ENCODE assay signal across 25 cellular contexts in the genomic region with DNA sequence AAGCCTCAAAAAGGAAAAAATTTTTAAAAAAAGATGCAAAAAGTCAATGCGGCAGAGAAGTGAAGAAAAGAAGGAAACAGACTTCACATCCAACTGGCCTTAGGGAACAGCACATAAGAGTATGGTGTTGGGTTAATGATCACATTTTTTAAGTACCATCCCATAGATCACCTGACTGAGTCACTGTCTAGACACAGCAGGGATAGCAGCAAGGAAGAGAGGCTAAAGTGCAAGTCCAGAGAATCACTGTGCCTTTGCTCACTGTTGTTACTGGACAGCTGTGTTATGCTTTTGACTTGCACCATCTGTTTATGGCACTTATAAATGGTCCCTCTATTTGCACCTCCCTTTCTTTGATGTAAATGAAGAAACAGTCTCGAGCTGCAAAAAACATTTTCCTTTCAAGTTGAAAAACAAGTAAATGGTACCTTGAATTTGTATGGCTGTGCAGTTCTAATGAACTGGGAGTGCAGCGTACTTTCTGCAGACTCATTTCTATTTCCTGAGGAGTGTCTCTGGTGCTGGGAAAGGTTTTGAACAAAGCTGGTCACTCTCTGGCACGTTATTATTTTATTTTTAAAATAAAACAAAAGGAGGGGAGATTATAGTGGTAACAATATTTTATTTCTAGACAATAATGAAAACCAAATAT.
A peak's percentile ranks its signal among the peaks of the same experiment; 100 is the strongest.
DNase-seq lines count a peak whose midpoint lies in the region; ATAC-seq and TF ChIP-seq lines count a peak whose summit lies in the region.
"Had no signal": no experiment of that assay in that cellular context is flagged by ENCODE, and none has a peak within 500 bp of the region (broad histone marks: within the 10 kb centered on the region; RNA-seq: fewer than 3 reads in every experiment).

No MANE protein-coding gene starts in this region.

- H3K9me3 ChIP-seq in PC-3 (ENCODE audit: low read length): no peaks in the 10 kb centered on the region
- H3K9me3 ChIP-seq: SK-N-SH had no signal

- no peaks in the 10 kb centered on the region for H3K36me3 Mint-ChIP-seq in nephron (ENCODE audit: low read depth)
- H3K36me3 Mint-ChIP-seq: activated naive CD8-positive, alpha-beta T cell treated with anti-CD3 and anti-CD28 coated beads for 36 hours had no signal

- CTCF ChIA-PET in PC-3 (lab: Charles Lee): no interaction called here

- H3K4me3 ChIP-seq in PC-3 (ENCODE audit: low read length) (no peak overlapping the region), epithelial cell of proximal tubule (ENCODE audit: low read depth, low read length) (no peak overlapping the region)

- no peaks in the 10 kb centered on the region for H3K36me3 ChIP-seq in PC-3 (ENCODE audit: low read depth, low read length)
- H3K36me3 ChIP-seq: WERI-Rb-1 had no signal

- H3K27ac Mint-ChIP-seq in nephron: peak overlapping the region in 2 of 3 experiments; percentile 19 to 37
- H3K27ac Mint-ChIP-seq: activated CD4-positive, alpha-beta T cell treated with anti-CD3 and anti-CD28 coated beads, Interleukin-2, amount 10 ng/mL, durations not matched to agents 7 days and 5 days; activated naive CD8-positive, alpha-beta T cell treated with anti-CD3 and anti-CD28 coated beads for 36 hours; activated T-helper 17 cell treated with anti-CD3 and anti-CD28 coated beads, Interleukin-2, amount 50 U/mL, for 72 hours; CD4-positive, alpha-beta T cell; HFFc6; nephron progenitor cell had no signal

- ATAC-seq in PC-3: no peak
- no peak for ATAC-seq in HG03135 (IDR thresholded peaks at IDR 0.05; ENCODE audit: unreplicated experiment)
- ATAC-seq in GM19035 (IDR thresholded peaks at IDR 0.05; ENCODE audit: unreplicated experiment): no peak
- ATAC-seq: activated T-helper 17 cell treated with anti-CD3 and anti-CD28 coated beads, Interleukin-2, amount 50 U/mL, for 72 hours; left ventricle myocardium superior; sciatic nerve had no signal

- no peak overlapping the region for H3K4me2 ChIP-seq in PC-3 (ENCODE audit: low read length)
- H3K4me2 ChIP-seq: SK-N-SH had no signal

- no peak overlapping the region for H3K27ac ChIP-seq in PC-3 (ENCODE audit: low read length)
- H3K27ac ChIP-seq: parathyroid adenoma, WERI-Rb-1 had no signal

- H4K20me1 ChIP-seq in PC-3 (ENCODE audit: low read length): no peaks in the 10 kb centered on the region

- no peak overlapping the region for H3K9ac ChIP-seq in PC-3 (ENCODE audit: low read length)
- H3K9ac ChIP-seq: parathyroid adenoma, SK-N-SH had no signal

- no peaks in the 10 kb centered on the region for H3K27me3 ChIP-seq in PC-3 (ENCODE audit: low read length)

- H3K79me2 ChIP-seq in PC-3 (ENCODE audit: low read length): no peaks in the 10 kb centered on the region
- H3K79me2 ChIP-seq: parathyroid adenoma had no signal

- intact Hi-C loops in PC-3 (cut with micrococcal nuclease): no loop called here

- peak; percentile 89 for DNase-seq in DMS53 (lab: John Stamatoyannopoulos, UW)
- DNase-seq in PC-3: peak; percentile 8
- peak; percentile 12 for DNase-seq in epithelial cell of proximal tubule (ENCODE audit: low read depth)
- no peak for DNase-seq in hypothalamus (lab: John Stamatoyannopoulos, UW)
- no peak for DNase-seq in 8988T
- DNase-seq: activated CD4-positive, alpha-beta T cell treated with anti-CD3 and anti-CD28 coated beads, Interleukin-2, amount 10 ng/mL, durations not matched to agents 7 days and 5 days; activated naive CD8-positive, alpha-beta T cell treated with anti-CD3 and anti-CD28 coated beads for 36 hours; CD4-positive, alpha-beta T cell; DMS79 treated with DMSO at 0.1 percent for 48 hours; effector memory CD4-positive, alpha-beta T cell; HFFc6; Kasumi-1; left ventricle myocardium superior; NCI-H1092 treated with DMSO at 0.1 percent for 48 hours; NCI-H2081 treated with DMSO at 0.1 percent for 48 hours; nephron progenitor cell; NK-92 treated with Interleukin-12 subunit alpha and Interleukin-12 subunit beta, amount 100 ng/mL, for 24 hours; SK-N-SH; WERI-Rb-1 had no signal

- peaks cover 4% of the 10 kb centered on the region for H3K27me3 Mint-ChIP-seq in nephron (ENCODE audit: low read depth)

- H3K4me3 Mint-ChIP-seq in nephron: no peak overlapping the region
- H3K4me3 Mint-ChIP-seq: activated CD4-positive, alpha-beta T cell treated with anti-CD3 and anti-CD28 coated beads, Interleukin-2, amount 10 ng/mL, durations not matched to agents 7 days and 5 days; activated naive CD8-positive, alpha-beta T cell treated with anti-CD3 and anti-CD28 coated beads for 36 hours; activated T-helper 17 cell treated with anti-CD3 and anti-CD28 coated beads, Interleukin-2, amount 50 U/mL, for 72 hours; CD4-positive, alpha-beta T cell; HFFc6; nephron progenitor cell had no signal

- no peak overlapping the region for H2AFZ ChIP-seq in PC-3 (ENCODE audit: low read length)
- H2AFZ ChIP-seq: parathyroid adenoma had no signal

- no peaks in the 10 kb centered on the region for H3K9me3 Mint-ChIP-seq in nephron
- H3K9me3 Mint-ChIP-seq: activated CD4-positive, alpha-beta T cell treated with anti-CD3 and anti-CD28 coated beads, Interleukin-2, amount 10 ng/mL, durations not matched to agents 7 days and 5 days; activated naive CD8-positive, alpha-beta T cell treated with anti-CD3 and anti-CD28 coated beads for 36 hours; activated T-helper 17 cell treated with anti-CD3 and anti-CD28 coated beads, Interleukin-2, amount 50 U/mL, for 72 hours; CD4-positive, alpha-beta T cell; HFFc6; nephron progenitor cell had no signal

- H3F3A ChIP-seq in PC-3 (ENCODE audit: low read length, unreplicated experiment): no peaks in the 10 kb centered on the region

- POLR2A ChIA-PET in PC-3 (lab: Charles Lee; ENCODE audit: unreplicated experiment): no interaction called here

- H3K4me1 ChIP-seq in PC-3 (ENCODE audit: insufficient read depth, low read length): peaks cover 11% of the 10 kb centered on the region
- H3K4me1 ChIP-seq: parathyroid adenoma had no signal

- no TSS peak for BruUV-seq in PC-3 (replicated peaks; lab: Mats Ljungman, UMichigan)

- no peaks in the 10 kb centered on the region for H3K9me2 ChIP-seq in PC-3 (replicated peaks; ENCODE audit: low read length)
- H3K9me2 ChIP-seq: SK-N-SH had no signal

- H3K4me1 Mint-ChIP-seq in nephron: no peaks in the 10 kb centered on the region
- H3K4me1 Mint-ChIP-seq: activated CD4-positive, alpha-beta T cell treated with anti-CD3 and anti-CD28 coated beads, Interleukin-2, amount 10 ng/mL, durations not matched to agents 7 days and 5 days; activated naive CD8-positive, alpha-beta T cell treated with anti-CD3 and anti-CD28 coated beads for 36 hours; activated T-helper 17 cell treated with anti-CD3 and anti-CD28 coated beads, Interleukin-2, amount 50 U/mL, for 72 hours had no signal

- TF ChIP-seq CTCF in PC-3 (conservative IDR thresholded peaks at IDR 0.05; ENCODE audit: low read depth, low read length): no peak
- TF ChIP-seq CTCF in epithelial cell of proximal tubule (conservative IDR thresholded peaks at IDR 0.05; ENCODE audit: low read depth, low read length): no peak
- no peak for TF ChIP-seq CTCF in nephron (IDR thresholded peaks at IDR 0.05; ENCODE audit: unreplicated experiment in 3 of 3)

Comparison
In these comparisons a context has a peak if more than half of its experiments do, and no peak if none do; other contexts are left out.
1. DNase-seq: peak in DMS53 (single experiment), PC-3 (single experiment) and epithelial cell of proximal tubule (single experiment); none in hypothalamus (0 of 51) and 8988T (single experiment).